In genomic region chr7:100358027-100358856, GRCh38 we compare ENCODE assay signal across 10 cellular contexts. TPM values are rescaled to one million over a fixed set of nuclear protein-coding genes. Genes with fewer than 3 reads are reported as not detected.
DNase-seq lines count a peak whose midpoint lies in the region; ATAC-seq, FAIRE-seq and TF ChIP-seq lines count a peak whose summit lies in the region.
"Had no signal": no experiment of that assay in that cellular context is flagged by ENCODE, and none has a peak within 500 bp of the region (broad histone marks: within the 10 kb centered on the region; RNA-seq: fewer than 3 reads in every experiment).

Gene PILRB (plus strand): TSS chr7:100358117. CDS start chr7:100358303, 186 bp downstream.

- intact Hi-C loops in psoas muscle (cut with DNase I): loop anchor here in 1 of 2 donors (5.0 kb wide), 1 partner anchor 34 kb away; no protein-coding TSS in a partner anchor

- H3K4me3 ChIP-seq in SJSA1 (no peak within 1 kb of the TSS), foreskin fibroblast (ENCODE audit: low read depth in 1 of 2, low read length in 2 of 2) (no peak within 1 kb of the TSS), psoas muscle (no peak within 1 kb of the TSS)
- H3K4me3 ChIP-seq: skin epidermis had no signal

- TF ChIP-seq CTCF in foreskin fibroblast (IDR thresholded peaks at IDR 0.05; ENCODE audit: low read depth, low read length) (peak; percentile 10), psoas muscle (IDR thresholded peaks at IDR 0.05) (no peak)

- H3K9me3 ChIP-seq in SJSA1 (replicated peaks) (no peaks in the 10 kb centered on the region), psoas muscle (no peaks in the 10 kb centered on the region)

- DNase-seq in GM12892 (ENCODE audit: insufficient read length): no peak
- no peak for DNase-seq in SJSA1 (ENCODE audit: low read depth in 1 of 2, low spot score in 2 of 2)
- DNase-seq in foreskin fibroblast: no peak
- peak in 1 of 2 donors; percentile 43 for DNase-seq in psoas muscle
- DNase-seq in hippocampal formation (lab: John Stamatoyannopoulos, UW): no peak
- no peak for DNase-seq in NOMO-1 (lab: John Stamatoyannopoulos, UW; ENCODE audit: unreplicated experiment in 2 of 2)
- no peak for DNase-seq in Ammon's horn (ENCODE audit: low spot score)
- DNase-seq: NCI-H1694 had no signal

- H3K27ac ChIP-seq in SJSA1: no peak within 1 kb of the TSS
- no peak within 1 kb of the TSS for H3K27ac ChIP-seq in psoas muscle

- 79 to 92% (median 81%) methylated on average over 10 to 11 of the region's 11 CpGs for WGBS in psoas muscle, 3 donors

- peak; percentile 93 for FAIRE-seq in GM12892 (lab: Jason Lieb, UNC)

- ATAC-seq in psoas muscle: peak in 2 of 4 donors; percentile 14 to 26
- ATAC-seq in GM18873 (IDR thresholded peaks at IDR 0.05; ENCODE audit: low FRiP score, unreplicated experiment): no peak

- 0 out of 2 replicates have a peak, but pooled peaks have one; percentile 36 for TF ChIP-seq POLR2A in GM12892 (IDR thresholded peaks at IDR 0.05; ENCODE audit: low read depth, low read length)

- no peaks in the 10 kb centered on the region for H3K4me1 ChIP-seq in SJSA1 (replicated peaks)
- H3K4me1 ChIP-seq in psoas muscle: no peaks in the 10 kb centered on the region

- H3K36me3 ChIP-seq in SJSA1 (peaks cover 99% of the 10 kb centered on the region), psoas muscle (ENCODE audit: insufficient read depth in 1 of 2, low read depth in 1 of 2) (peaks cover 8 to 99% of the 10 kb centered on the region in 2 donors)

- no peaks in the 10 kb centered on the region for H3K27me3 ChIP-seq in SJSA1 (replicated peaks)
- no peaks in the 10 kb centered on the region for H3K27me3 ChIP-seq in psoas muscle (ENCODE audit: insufficient read depth in 3 of 3, low read length in 2 of 3)

RNA-seq across cellular contexts. Expression of gene PILRB, which starts in this region (rescaled TPM):
- polyA plus RNA-seq in GM12892 (2012; ENCODE audit: missing spikeins): 20.5 TPM
- total RNA-seq in SJSA1 (2014; rRNA removed; shearing (Covaris generic)): 16.1 and 18.8 TPM in 2 replicates
- 10 to 100 TPM; 11.3 to 19.2 (median 13.4) TPM for total RNA-seq in psoas muscle
- 10 to 100 TPM; 11.2 to 17.9 (median 16.4) TPM for polyA plus RNA-seq in psoas muscle
